ENCODE assay signal across 9 cellular contexts in the genomic region with DNA sequence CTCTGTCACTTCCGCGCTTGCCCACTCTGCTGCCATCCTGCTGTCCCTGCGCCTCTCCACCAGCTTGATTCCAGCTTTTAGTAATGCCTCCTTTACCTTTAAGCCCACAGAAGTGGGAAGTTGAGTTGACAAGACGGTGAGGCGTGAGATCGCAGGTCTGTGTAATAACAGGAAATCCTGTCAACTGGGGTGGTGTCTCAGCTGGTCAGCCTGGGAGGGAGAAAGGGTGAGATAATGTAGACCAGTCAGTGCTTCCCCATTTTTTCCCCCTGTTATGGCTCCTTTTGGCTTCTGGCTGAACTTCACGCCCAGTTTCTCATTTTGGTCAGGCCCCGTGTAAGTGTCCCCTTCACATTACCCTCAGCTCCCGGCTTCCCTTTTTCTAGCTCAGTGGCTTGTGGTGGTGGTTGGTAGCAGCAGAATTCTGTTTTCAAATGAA.
DNase-seq lines count a peak whose midpoint lies in the region; ATAC-seq lines count a peak whose summit lies in the region.
"Had no signal": no experiment of that assay in that cellular context is flagged by ENCODE, and none has a peak within 500 bp of the region (broad histone marks: within the 10 kb centered on the region; RNA-seq: fewer than 3 reads in every experiment).

No MANE protein-coding gene starts in this region.

- no peaks in the 10 kb centered on the region for H3K27me3 Mint-ChIP-seq in T-helper 17 cell
- H3K27me3 Mint-ChIP-seq: naive thymus-derived CD8-positive, alpha-beta T cell had no signal

- DNase-seq in T-helper 17 cell (no peak), lung microvascular endothelial cell (ENCODE audit: low read depth in 2 of 2) (peak; percentile 5 to 90), NCI-H1092 (lab: John Stamatoyannopoulos, UW) (no peak), A172 (ENCODE audit: low spot score) (no peak), H7 (no peak)
- DNase-seq: naive thymus-derived CD8-positive, alpha-beta T cell had no signal

- H3K4me1 Mint-ChIP-seq in T-helper 17 cell, result peaks cover 34% of the 10 kb centered on the region

- peak overlapping the region; percentile 70 for H3K4me3 Mint-ChIP-seq in T-helper 17 cell

- no peaks in the 10 kb centered on the region for H3K27me3 ChIP-seq in H7 (ENCODE audit: control insufficient read depth, insufficient read depth, low read length)

- ATAC-seq in GM18867 (IDR thresholded peaks at IDR 0.05; ENCODE audit: unreplicated experiment) (peak; percentile 72), HG02884 (IDR thresholded peaks at IDR 0.05; ENCODE audit: unreplicated experiment) (peak; percentile 87), T-helper 17 cell (peak; percentile 69), GM18517 (IDR thresholded peaks at IDR 0.05; ENCODE audit: unreplicated experiment) (no peak)

- no peaks in the 10 kb centered on the region for H3K36me3 ChIP-seq in H7 (replicated peaks; ENCODE audit: control insufficient read depth, insufficient read depth, low read length)

- H3K4me3 ChIP-seq in H7 (ENCODE audit: insufficient read depth, low read depth, low read length), result no peak overlapping the region

- H3K9me3 ChIP-seq in T-helper 17 cell (ENCODE audit: control insufficient read depth, low read length, poor library complexity, severe bottlenecking), result no peaks in the 10 kb centered on the region

- no peaks in the 10 kb centered on the region for H3K36me3 Mint-ChIP-seq in T-helper 17 cell (ENCODE audit: low read depth)
- H3K36me3 Mint-ChIP-seq: naive thymus-derived CD8-positive, alpha-beta T cell had no signal

- peak overlapping the region; percentile 86 for H3K27ac Mint-ChIP-seq in T-helper 17 cell

Comparison
In these comparisons a context has a peak if more than half of its experiments do, and no peak if none do; other contexts are left out.
1. DNase-seq: peak in lung microvascular endothelial cell (2 of 2); none in T-helper 17 cell (0 of 3), NCI-H1092 (single experiment), A172 (single experiment) and H7 (single experiment).